8 cellular contexts compared by ENCODE assay signal in genomic region chr14:68786491-68787234, GRCh38. TPM values are rescaled to one million over a fixed set of nuclear protein-coding genes. Genes with fewer than 3 reads are reported as not detected.
DNase-seq lines count a peak whose midpoint lies in the region; TF ChIP-seq lines count a peak whose summit lies in the region.

No MANE protein-coding gene starts in this region.

- no peaks in the 10 kb centered on the region for H3K9me3 ChIP-seq in KOPT-K1 (ENCODE audit: insufficient read depth, low read length, poor library complexity, severe bottlenecking)

- H3K56ac ChIP-seq in mesendoderm (ENCODE audit: low read length), result no peak overlapping the region

- peaks cover 26% of the 10 kb centered on the region for H3K79me2 ChIP-seq in mesendoderm (ENCODE audit: control insufficient read depth, insufficient read depth, low read length)

- no peak overlapping the region for H3K4ac ChIP-seq in mesendoderm (ENCODE audit: low read depth, low read length)

- no peak overlapping the region for H3K23ac ChIP-seq in mesendoderm (ENCODE audit: low read length)

- H3K27me3 ChIP-seq in mesendoderm (ENCODE audit: insufficient read depth, low read length, poor library complexity), result no peaks in the 10 kb centered on the region

- H4K8ac ChIP-seq in mesendoderm (ENCODE audit: low read depth, low read length), result no peak overlapping the region

- no peak overlapping the region for H3K9ac ChIP-seq in mesendoderm (ENCODE audit: low read length)

- no peak for TF ChIP-seq CTCF in GM13977 (IDR thresholded peaks at IDR 0.05; ENCODE audit: extremely low read depth, insufficient read depth, missing control alignments)

- no peak overlapping the region for H2BK120ac ChIP-seq in mesendoderm (ENCODE audit: low read depth, low read length)

- peaks cover 7% of the 10 kb centered on the region for H3K79me1 ChIP-seq in mesendoderm (ENCODE audit: low read length)

- H3K18ac ChIP-seq in mesendoderm (ENCODE audit: low read length), result no peak overlapping the region

- no peak overlapping the region for H2BK15ac ChIP-seq in mesendoderm (replicated peaks; ENCODE audit: low read depth)

- DNase-seq in ACHN, result peak; percentile 87
- peak; percentile 43 for DNase-seq in mesendoderm
- no peak for DNase-seq in activated CD4-positive, CD25-positive, alpha-beta regulatory T cell treated with anti-CD3 and anti-CD28 coated beads, Interleukin-2, amount 50 U/mL, for 72 hours
- DNase-seq in SKM-1 (lab: John Stamatoyannopoulos, UW; ENCODE audit: unreplicated experiment), result no peak
- DNase-seq in GM13977 (ENCODE audit: low spot score), result no peak

- H2BK5ac ChIP-seq in mesendoderm (ENCODE audit: low read length), result no peak overlapping the region

- H3K27ac ChIP-seq in KOPT-K1 (ENCODE audit: low read depth, low read length, poor library complexity, severe bottlenecking), result peak overlapping the region; percentile 40
- H3K27ac ChIP-seq in cingulate gyrus (ENCODE audit: low read depth, low read length), result peak overlapping the region; percentile 47
- H3K27ac ChIP-seq in mesendoderm (ENCODE audit: low read depth, low read length), result no peak overlapping the region
- H3K27ac ChIP-seq in urinary bladder (ENCODE audit: low read depth), result peak overlapping the region; percentile 33

- in situ Hi-C loops in ACHN (cut with HindIII; ENCODE audit: low pct_ligation_motif_present, low pct_unique_long_range_greater_than_20kb, low sequenced_read_pairs) (no loop called here), GM13977 (cut with MboI; ENCODE audit: low pct_unique_long_range_greater_than_20kb, low sequenced_read_pairs, unreplicated experiment) (no loop called here)

- no peak overlapping the region for H2AK5ac ChIP-seq in mesendoderm (ENCODE audit: low read length)

- H4K5ac ChIP-seq in mesendoderm (ENCODE audit: low read length), result no peak overlapping the region

- H3K4me2 ChIP-seq in mesendoderm (ENCODE audit: low read length), result no peak overlapping the region

- H3K4me3 ChIP-seq in mesendoderm (ENCODE audit: low read length) (no peak overlapping the region), urinary bladder (ENCODE audit: low read depth, low read length) (no peak overlapping the region)

- WGBS in mesendoderm (ENCODE audit: extremely low coverage, insufficient coverage, low lambda C conversion rate), result no CpG with 5 or more reads among the region's 7 CpGs
- 53% methylated on average over 7 of the region's 7 CpGs for WGBS in urinary bladder

- H3K36me3 ChIP-seq in KOPT-K1 (ENCODE audit: insufficient read depth, low read length), result peaks cover 17% of the 10 kb centered on the region
- peaks cover 2% of the 10 kb centered on the region for H3K36me3 ChIP-seq in mesendoderm (ENCODE audit: control insufficient read depth, insufficient read depth, low read length)
- H3K36me3 ChIP-seq in urinary bladder (ENCODE audit: insufficient read depth), result peaks cover 12% of the 10 kb centered on the region

- H3K4me1 ChIP-seq in mesendoderm (ENCODE audit: control insufficient read depth, low read depth, low read length), result peaks cover 2% of the 10 kb centered on the region
- H3K4me1 ChIP-seq in urinary bladder (ENCODE audit: insufficient read depth), result no peaks in the 10 kb centered on the region

RNA-seq across cellular contexts. Expression of gene ZFP36L1, which starts 6.2 kb away (rescaled TPM):
- 81.7 TPM for polyA plus RNA-seq in mesendoderm (2013, experiment 1 of 2)
- 85.1 TPM for polyA plus RNA-seq in mesendoderm (2013, experiment 2 of 2)
- total RNA-seq in urinary bladder, result 82.2 TPM
- 653 TPM for polyA plus RNA-seq in urinary bladder

Comparison
In these comparisons a context has a peak if more than half of its experiments do, and no peak if none do; other contexts are left out.
1. DNase-seq: peak in ACHN (single experiment) and mesendoderm (single experiment); none in activated CD4-positive, CD25-positive, alpha-beta regulatory T cell treated with anti-CD3 and anti-CD28 coated beads, Interleukin-2, amount 50 U/mL, for 72 hours (single experiment), SKM-1 (single experiment) and GM13977 (single experiment).